ENCODE assay signal across 8 cellular contexts in the genomic region with DNA sequence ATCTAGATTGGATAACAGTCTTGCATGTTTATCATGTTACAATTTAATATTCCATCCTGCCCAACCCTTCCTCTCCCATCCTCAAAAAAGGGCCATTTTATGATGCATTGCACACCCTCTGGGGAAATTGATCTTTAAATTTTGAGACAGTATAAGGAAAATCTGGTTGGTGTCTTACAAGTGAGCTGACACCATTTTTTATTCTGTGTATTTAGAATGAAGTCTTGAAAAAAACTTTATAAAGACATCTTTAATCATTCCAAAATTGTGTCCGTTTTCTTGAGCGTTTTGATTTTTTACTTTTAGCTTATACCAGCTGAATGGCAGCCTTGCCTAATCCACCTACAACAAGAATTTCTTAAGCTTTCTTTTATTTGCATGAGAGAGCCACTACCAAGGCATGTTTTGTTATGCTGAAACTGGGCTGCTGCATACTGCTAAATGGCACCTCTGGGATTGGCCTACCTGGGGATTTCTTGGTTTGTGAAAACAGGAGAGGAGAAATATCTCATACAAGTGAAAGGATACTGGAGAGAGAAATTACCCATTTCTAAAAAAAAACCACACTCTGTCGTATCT. TPM values are rescaled to one million over a fixed set of nuclear protein-coding genes. Genes with fewer than 3 reads are reported as not detected.
DNase-seq lines count a peak whose midpoint lies in the region; ATAC-seq and TF ChIP-seq lines count a peak whose summit lies in the region.

No MANE protein-coding gene starts in this region.

- intact Hi-C loops in CD14-positive monocyte (cut with micrococcal nuclease): loop anchor here (5.0 to 10.0 kb wide), 2 partner anchors 33 to 216 kb away; no protein-coding TSS in a partner anchor

- H3K79me2 ChIP-seq in KMS-11 (ENCODE audit: insufficient read depth, low read depth) (peaks cover 34% of the 10 kb centered on the region), mesendoderm (ENCODE audit: control insufficient read depth, insufficient read depth, low read length) (peaks cover 23% of the 10 kb centered on the region)

- no peaks in the 10 kb centered on the region for H3K79me1 ChIP-seq in mesendoderm (ENCODE audit: low read length)

- no peaks in the 10 kb centered on the region for H4K20me1 ChIP-seq in KMS-11 (ENCODE audit: insufficient read depth)

- no peak overlapping the region for H3K56ac ChIP-seq in mesendoderm (ENCODE audit: low read length)

- ATAC-seq in HG02870 (IDR thresholded peaks at IDR 0.05; ENCODE audit: unreplicated experiment) (no peak), GM21737 (IDR thresholded peaks at IDR 0.05; ENCODE audit: unreplicated experiment) (no peak)

- TF ChIP-seq CTCF in CD14-positive monocyte (IDR thresholded peaks at IDR 0.05): no peak
- no peak for TF ChIP-seq CTCF in KMS-11 (conservative IDR thresholded peaks at IDR 0.05; ENCODE audit: low read depth, low read length)
- no peak for TF ChIP-seq CTCF in brain (conservative IDR thresholded peaks at IDR 0.05)

- H3K27ac Mint-ChIP-seq in CD14-positive monocyte (peak overlapping the region; percentile 61 to 100 (median 96)), brain (peak overlapping the region in 4 of 5 experiments; percentile 13 to 99 (median 91))

- DNase-seq in CD14-positive monocyte (ENCODE audit: low spot score) (no peak), mesendoderm (peak; percentile 49), NCI-H128 (lab: John Stamatoyannopoulos, UW; ENCODE audit: unreplicated experiment) (no peak), substantia nigra (lab: John Stamatoyannopoulos, UW) (no peak)

- H3K4me1 Mint-ChIP-seq in CD14-positive monocyte (peaks cover 51% of the 10 kb centered on the region), brain (peaks cover 67% of the 10 kb centered on the region)

- H3K9ac ChIP-seq in KMS-11 (peak overlapping the region; percentile 92; the same call in 1 of the 2 replicates), mesendoderm (ENCODE audit: low read length) (peak overlapping the region; percentile 60)

- no peak overlapping the region for H2AK5ac ChIP-seq in mesendoderm (ENCODE audit: low read length)

- H4K5ac ChIP-seq in mesendoderm (ENCODE audit: low read length): no peak overlapping the region

- H3K18ac ChIP-seq in mesendoderm (ENCODE audit: low read length): no peak overlapping the region

- peak overlapping the region; percentile 98 to 100 for H3K4me3 Mint-ChIP-seq in CD14-positive monocyte
- H3K4me3 Mint-ChIP-seq in brain: peak overlapping the region in 4 of 5 experiments; percentile 85 to 96 (median 86)

- no CpG with 5 or more reads among the region's 3 CpGs for WGBS in mesendoderm (ENCODE audit: extremely low coverage, insufficient coverage, low lambda C conversion rate)

- peaks cover 0 to 5% (median 0%) of the 10 kb centered on the region in 7 donors for H3K9me3 Mint-ChIP-seq in CD14-positive monocyte
- H3K9me3 Mint-ChIP-seq in brain: peaks cover 0 to 2% (median 0%) of the 10 kb centered on the region in 5 experiments

- no peak overlapping the region for H4K8ac ChIP-seq in mesendoderm (ENCODE audit: low read depth, low read length)

- H3K36me3 Mint-ChIP-seq in CD14-positive monocyte: peaks cover 45 to 60% of the 10 kb centered on the region in 2 donors
- peaks cover 59% of the 10 kb centered on the region for H3K36me3 Mint-ChIP-seq in brain

- no peaks in the 10 kb centered on the region for H3K27me3 ChIP-seq in KMS-11 (ENCODE audit: insufficient read depth, low read depth)
- H3K27me3 ChIP-seq in mesendoderm (ENCODE audit: insufficient read depth, low read length, poor library complexity): no peaks in the 10 kb centered on the region

- H2BK120ac ChIP-seq in mesendoderm (ENCODE audit: low read depth, low read length): no peak overlapping the region

- H3K23ac ChIP-seq in mesendoderm (ENCODE audit: low read length): no peak overlapping the region

- H3K36me3 ChIP-seq in KMS-11 (ENCODE audit: insufficient read depth) (peaks cover 4% of the 10 kb centered on the region; the same call in 1 of the 2 replicates), mesendoderm (ENCODE audit: control insufficient read depth, insufficient read depth, low read length) (no peaks in the 10 kb centered on the region)

- H3K4ac ChIP-seq in mesendoderm (ENCODE audit: low read depth, low read length): no peak overlapping the region

- no peak overlapping the region for H2BK5ac ChIP-seq in mesendoderm (ENCODE audit: low read length)

- no peaks in the 10 kb centered on the region for H3K27me3 Mint-ChIP-seq in CD14-positive monocyte (ENCODE audit: low read depth in 3 of 3)
- H3K27me3 Mint-ChIP-seq in brain: peaks cover 4% of the 10 kb centered on the region

- H3K4me3 ChIP-seq in KMS-11 (IDR thresholded peaks at IDR 0.05; ENCODE audit: insufficient read depth, low read depth, low read length) (no peak overlapping the region), mesendoderm (ENCODE audit: low read length) (no peak overlapping the region)

- no peak overlapping the region for H2AFZ ChIP-seq in KMS-11 (ENCODE audit: low read depth)

- H3K4me1 ChIP-seq in KMS-11 (ENCODE audit: low read depth, poor library complexity, severe bottlenecking): peaks cover 99% of the 10 kb centered on the region
- no peaks in the 10 kb centered on the region for H3K4me1 ChIP-seq in mesendoderm (ENCODE audit: control insufficient read depth, low read depth, low read length)

- H2BK15ac ChIP-seq in mesendoderm (replicated peaks; ENCODE audit: low read depth): no peak overlapping the region

- H3K4me2 ChIP-seq in KMS-11 (peak overlapping the region; percentile 62), mesendoderm (ENCODE audit: low read length) (peak overlapping the region; percentile 19)

- H3K27ac ChIP-seq in KMS-11: peak overlapping the region; percentile 94
- no peak overlapping the region for H3K27ac ChIP-seq in mesendoderm (ENCODE audit: low read depth, low read length)
- no peak overlapping the region for H3K27ac ChIP-seq in substantia nigra (ENCODE audit: low read depth, low read length, poor library complexity, severe bottlenecking)

RNA-seq across cellular contexts. Expression of a gene that starts 52.3 kb away (rescaled TPM):
- polyA plus RNA-seq in CD14-positive monocyte (1 to 10 TPM; 2.9 to 7.3 TPM), brain (ENCODE audit: insufficient read depth, low read depth, low replicate concordance) (5.7 TPM)
- polyA plus RNA-seq in mesendoderm (2013, experiment 1 of 2): 14.9 TPM
- 15.1 TPM for polyA plus RNA-seq in mesendoderm (2013, experiment 2 of 2)

RNA-seq across cellular contexts. Expression of a gene that starts 52.5 kb away (rescaled TPM):
- polyA plus RNA-seq in CD14-positive monocyte (10 to 100 TPM; 15.8 to 15.9 TPM), brain (ENCODE audit: insufficient read depth, low read depth, low replicate concordance) (3.3 TPM)
- polyA plus RNA-seq in mesendoderm (2013, experiment 1 of 2): 13.3 TPM
- polyA plus RNA-seq in mesendoderm (2013, experiment 2 of 2): 13.3 TPM
